ENCODE assay signal across 15 cellular contexts in genomic region chr2:241061275-241061674, GRCh38. TPM values are rescaled to one million over a fixed set of nuclear protein-coding genes. Genes with fewer than 3 reads are reported as not detected.
DNase-seq lines count a peak whose midpoint lies in the region; ATAC-seq, FAIRE-seq and TF ChIP-seq lines count a peak whose summit lies in the region.
"Had no signal": no experiment of that assay in that cellular context is flagged by ENCODE, and none has a peak within 500 bp of the region (broad histone marks: within the 10 kb centered on the region; RNA-seq: fewer than 3 reads in every experiment).

No MANE protein-coding gene starts in this region.

- no peak for ATAC-seq in GM21447 (IDR thresholded peaks at IDR 0.05; ENCODE audit: unreplicated experiment)
- ATAC-seq: stimulated activated naive CD8-positive, alpha-beta T cell treated with anti-CD3 and anti-CD28 coated beads, Interleukin-15, amount 100 ng/mL, for 72 hours had no signal

- DNase-seq in cardiac fibroblast (ENCODE audit: low read depth in 2 of 2) (peak; percentile 76 to 85), testis (peak; percentile 19), RKO (ENCODE audit: low spot score) (no peak), DMS153 (lab: John Stamatoyannopoulos, UW) (no peak)
- DNase-seq: activated CD4-positive, alpha-beta memory T cell treated with anti-CD3 and anti-CD28 coated beads, Interleukin-2, amount 10 ng/mL, durations not matched to agents 7 days and 5 days; C1 segment of cervical spinal cord; NCI-H1694 treated with DMSO at 0.1 percent for 48 hours; NCI-H510A; stimulated activated CD4-positive, alpha-beta T cell treated with anti-CD3 and anti-CD28 coated beads, Interleukin-15, amount 100 ng/mL, for 24 hours; stimulated activated naive CD8-positive, alpha-beta T cell treated with anti-CD3 and anti-CD28 coated beads, Interleukin-15, amount 100 ng/mL, for 72 hours had no signal

- 86 to 89% methylated on average over 6 of the region's 6 CpGs for WGBS in testis, 2 donors

- H3K27ac ChIP-seq in testis = no peak overlapping the region
- H3K27ac ChIP-seq: parathyroid adenoma had no signal

- FAIRE-seq in islet of Langerhans (lab: Jason Lieb, UNC) = peak; percentile 76
- FAIRE-seq: endothelial cell of umbilical vein had no signal

- no peak for TF ChIP-seq POLR2A in testis (IDR thresholded peaks at IDR 0.05)

- no peak for TF ChIP-seq CTCF in cardiac fibroblast (IDR thresholded peaks at IDR 0.05; ENCODE audit: low read depth, low read length)
- no peak for TF ChIP-seq CTCF in testis (IDR thresholded peaks at IDR 0.05)

- H3K9me3 ChIP-seq in testis = no peaks in the 10 kb centered on the region

- no peak for TF ChIP-seq RAD21 in Ishikawa (IDR thresholded peaks at IDR 0.05; ENCODE audit: low read depth)

- no peaks in the 10 kb centered on the region for H3K27me3 ChIP-seq in testis

- H3K4me3 ChIP-seq in cardiac fibroblast (replicated peaks in 1 of 2; ENCODE audit: low read depth in 2 of 2, low read length in 2 of 2) (no peak overlapping the region), testis (no peak overlapping the region)

- no peaks in the 10 kb centered on the region for H3K36me3 ChIP-seq in testis (ENCODE audit: low read depth, missing control alignments)

- TF ChIP-seq EP300 in Ishikawa (IDR thresholded peaks at IDR 0.05; ENCODE audit: borderline replicate concordance) = no peak

- no peaks in the 10 kb centered on the region for H3K4me1 ChIP-seq in testis

- intact Hi-C loops in testis (cut with DNase I; ENCODE audit: low total_unique reads) = no loop called here

TF ChIP-seq in Ishikawa, 13 proteins besides CTCF, POLR2A, EP300 and RAD21:
- TF ChIP-seq CEBPB (IDR thresholded peaks at IDR 0.05) (peak; percentile 72), TAF1 (IDR thresholded peaks at IDR 0.05; ENCODE audit: low read depth) (no peak)

RNA-seq across cellular contexts. Expression of gene MTERF4, which starts 40.8 kb away (rescaled TPM):
- 10 to 100 TPM; 26.4 to 40.6 TPM for total RNA-seq in testis
- polyA plus RNA-seq in testis (ENCODE audit: insufficient read depth, low read depth, low replicate concordance) = 37.3 TPM

Comparison
In these comparisons a context has a peak if more than half of its experiments do, and no peak if none do; other contexts are left out.
1. DNase-seq: peak in cardiac fibroblast (2 of 2) and testis (single experiment); none in RKO (single experiment) and DMS153 (single experiment).